Comparison of ENCODE assay signal across 8 cellular contexts in the genomic region with DNA sequence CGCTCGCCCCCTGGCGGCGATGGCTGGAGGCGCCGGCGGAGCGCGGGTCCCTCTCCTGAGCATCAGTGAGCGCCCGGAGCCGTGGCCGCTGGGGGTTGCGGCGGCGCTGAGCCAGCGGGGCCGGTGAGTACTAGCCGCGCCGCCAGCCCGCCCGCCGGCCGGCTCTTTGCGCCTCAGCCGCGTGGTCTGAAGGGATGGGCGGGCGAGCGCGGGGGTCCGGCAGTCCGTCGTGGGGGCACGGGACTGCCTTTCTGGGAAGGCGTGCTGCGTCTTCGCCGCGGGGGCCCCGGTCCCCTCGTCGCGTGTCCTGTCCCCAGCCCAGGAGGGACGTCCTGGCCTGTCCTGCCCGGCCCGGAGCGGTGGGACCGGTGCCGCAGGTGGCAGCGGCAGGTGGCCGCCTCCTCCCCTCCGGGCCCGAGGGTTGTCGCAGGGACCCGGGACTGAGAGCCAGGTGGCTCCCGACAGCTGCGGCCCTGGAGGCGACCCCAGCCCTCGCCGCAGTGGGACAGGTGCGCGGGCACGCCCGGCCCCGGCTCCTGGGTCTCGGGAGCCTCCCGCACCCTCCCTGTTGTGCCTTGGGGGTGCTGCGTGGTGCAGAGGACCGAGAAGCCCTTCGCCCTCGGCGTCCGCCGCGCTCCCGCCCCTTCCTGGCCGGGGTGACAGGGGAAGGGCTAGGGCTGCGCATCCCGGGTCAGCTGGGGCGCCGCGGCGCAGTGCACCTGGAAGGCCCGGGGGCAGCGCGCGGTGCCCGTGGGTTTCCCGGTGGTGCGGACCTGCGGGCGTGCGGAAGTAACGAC. TPM values are rescaled to one million over a fixed set of nuclear protein-coding genes. Genes with fewer than 3 reads are reported as not detected.
DNase-seq lines count a peak whose midpoint lies in the region; ATAC-seq and TF ChIP-seq lines count a peak whose summit lies in the region.

A gene with protein sequence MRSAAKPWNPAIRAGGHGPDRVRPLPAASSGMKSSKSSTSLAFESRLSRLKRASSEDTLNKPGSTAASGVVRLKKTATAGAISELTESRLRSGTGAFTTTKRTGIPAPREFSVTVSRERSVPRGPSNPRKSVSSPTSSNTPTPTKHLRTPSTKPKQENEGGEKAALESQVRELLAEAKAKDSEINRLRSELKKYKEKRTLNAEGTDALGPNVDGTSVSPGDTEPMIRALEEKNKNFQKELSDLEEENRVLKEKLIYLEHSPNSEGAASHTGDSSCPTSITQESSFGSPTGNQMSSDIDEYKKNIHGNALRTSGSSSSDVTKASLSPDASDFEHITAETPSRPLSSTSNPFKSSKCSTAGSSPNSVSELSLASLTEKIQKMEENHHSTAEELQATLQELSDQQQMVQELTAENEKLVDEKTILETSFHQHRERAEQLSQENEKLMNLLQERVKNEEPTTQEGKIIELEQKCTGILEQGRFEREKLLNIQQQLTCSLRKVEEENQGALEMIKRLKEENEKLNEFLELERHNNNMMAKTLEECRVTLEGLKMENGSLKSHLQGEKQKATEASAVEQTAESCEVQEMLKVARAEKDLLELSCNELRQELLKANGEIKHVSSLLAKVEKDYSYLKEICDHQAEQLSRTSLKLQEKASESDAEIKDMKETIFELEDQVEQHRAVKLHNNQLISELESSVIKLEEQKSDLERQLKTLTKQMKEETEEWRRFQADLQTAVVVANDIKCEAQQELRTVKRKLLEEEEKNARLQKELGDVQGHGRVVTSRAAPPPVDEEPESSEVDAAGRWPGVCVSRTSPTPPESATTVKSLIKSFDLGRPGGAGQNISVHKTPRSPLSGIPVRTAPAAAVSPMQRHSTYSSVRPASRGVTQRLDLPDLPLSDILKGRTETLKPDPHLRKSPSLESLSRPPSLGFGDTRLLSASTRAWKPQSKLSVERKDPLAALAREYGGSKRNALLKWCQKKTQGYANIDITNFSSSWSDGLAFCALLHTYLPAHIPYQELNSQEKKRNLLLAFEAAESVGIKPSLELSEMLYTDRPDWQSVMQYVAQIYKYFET (plus strand): TSS at position 58 of the 797 bp plus-strand sequence. CDS start 87,293 bp downstream, outside the sequence.

- peaks cover 9% of the 10 kb centered on the region for H3K4me1 Mint-ChIP-seq in Calu3 (ENCODE audit: low read depth, unreplicated experiment)
- H3K4me1 Mint-ChIP-seq in activated T-helper 1 cell treated with anti-CD3 and anti-CD28 coated beads, Interleukin-12 subunit alpha, Interleukin-12 subunit beta, Interleukin-2, Interleukin-4 antibody, amounts not matched to agents 30 ng/mL and 10 ng/mL and 1 ng/mL, durations not matched to agents 14 hours and 24 hours and 36 hours (ENCODE audit: low read depth), result peaks cover 15% of the 10 kb centered on the region
- peaks cover 11% of the 10 kb centered on the region for H3K4me1 Mint-ChIP-seq in neural crest cell

- no peaks in the 10 kb centered on the region for H3K9me3 ChIP-seq in HUES64 (ENCODE audit: insufficient read depth, low read depth, low read length)
- H3K9me3 ChIP-seq in subcutaneous abdominal adipose tissue (ENCODE audit: control insufficient read depth in 5 of 5, low read length in 5 of 5), result no peaks in the 10 kb centered on the region

- TF ChIP-seq CTCF in Calu3 (IDR thresholded peaks at IDR 0.05; ENCODE audit: unreplicated experiment), result peak; percentile 84
- no peak for TF ChIP-seq CTCF in fibroblast of villous mesenchyme (IDR thresholded peaks at IDR 0.05; ENCODE audit: insufficient read depth, low read depth, low read length)
- peak; percentile 46 for TF ChIP-seq CTCF in neural crest cell (conservative IDR thresholded peaks at IDR 0.05)

- H3K4me3 ChIP-seq in HUES64 (ENCODE audit: low read length), result peak within 1 kb of the TSS; percentile 73
- H3K4me3 ChIP-seq in fibroblast of villous mesenchyme (ENCODE audit: low read depth, low read length), result peak within 1 kb of the TSS; percentile 64
- H3K4me3 ChIP-seq in subcutaneous abdominal adipose tissue (ENCODE audit: low read depth in 1 of 5, low read length in 5 of 5), result peak within 1 kb of the TSS; percentile 68 to 87 (median 82)

- no peaks in the 10 kb centered on the region for H3K4me1 ChIP-seq in HUES64 (ENCODE audit: insufficient read depth, low read length)
- peaks cover 0 to 27% (median 22%) of the 10 kb centered on the region in 5 donors for H3K4me1 ChIP-seq in subcutaneous abdominal adipose tissue (ENCODE audit: control insufficient read depth in 5 of 5, insufficient read depth in 5 of 5, low read length in 5 of 5)

- intact Hi-C loops in Calu3 (cut with micrococcal nuclease; ENCODE audit: unreplicated experiment), result no loop called here
- intact Hi-C loops in activated T-helper 1 cell treated with anti-CD3 and anti-CD28 coated beads, Interleukin-12 subunit alpha, Interleukin-12 subunit beta, Interleukin-2, Interleukin-4 antibody, amounts not matched to agents 30 ng/mL and 10 ng/mL and 1 ng/mL, durations not matched to agents 14 hours and 24 hours and 36 hours (cut with micrococcal nuclease), result loop anchor here (1.0 kb wide), 2 partner anchors 16 to 32 kb away; a partner anchor contains a TSS

- no peak within 1 kb of the TSS for H3K27ac Mint-ChIP-seq in Calu3 (ENCODE audit: unreplicated experiment)
- peak within 1 kb of the TSS; percentile 65 for H3K27ac Mint-ChIP-seq in activated T-helper 1 cell treated with anti-CD3 and anti-CD28 coated beads, Interleukin-12 subunit alpha, Interleukin-12 subunit beta, Interleukin-2, Interleukin-4 antibody, amounts not matched to agents 30 ng/mL and 10 ng/mL and 1 ng/mL, durations not matched to agents 14 hours and 24 hours and 36 hours
- no peak within 1 kb of the TSS for H3K27ac Mint-ChIP-seq in neural crest cell (ENCODE audit: unreplicated experiment)

- H3K27ac ChIP-seq in HUES64 (ENCODE audit: low read depth, low read length) (no peak within 1 kb of the TSS), subcutaneous abdominal adipose tissue (ENCODE audit: low read depth, low read length) (peak within 1 kb of the TSS; percentile 48)

- WGBS in HUES64, result under 1% methylated on average over 96 of the region's 96 CpGs

- DNase-seq in Calu3 (peak; percentile 81), RPMI8226 (peak; percentile 85), fibroblast of villous mesenchyme (ENCODE audit: low read depth) (peak; percentile 41), neural crest cell (ENCODE audit: low read depth, low spot score) (peak; percentile 88)
- peak; percentile 84 for DNase-seq in activated T-helper 1 cell treated with anti-CD3 and anti-CD28 coated beads, Interleukin-12 subunit alpha, Interleukin-12 subunit beta, Interleukin-2, Interleukin-4 antibody, amounts not matched to agents 30 ng/mL and 10 ng/mL and 1 ng/mL, durations not matched to agents 14 hours and 24 hours and 36 hours (ENCODE audit: low spot score)

- ATAC-seq in GM21447 (IDR thresholded peaks at IDR 0.05; ENCODE audit: unreplicated experiment), result peak; percentile 90

- peak within 1 kb of the TSS; percentile 37; the same call in 1 of the 2 replicates for H3K9ac ChIP-seq in HUES64 (ENCODE audit: low read depth, low read length)
- H3K9ac ChIP-seq in subcutaneous abdominal adipose tissue (ENCODE audit: low read length in 5 of 5), result peak within 1 kb of the TSS in 4 of 5 donors; percentile 58 to 83 (median 69)

- no TSS peak for BruUV-seq in Calu3 (replicated peaks; lab: Mats Ljungman, UMichigan)

- H3K36me3 ChIP-seq in HUES64 (ENCODE audit: insufficient read depth, low read length), result no peaks in the 10 kb centered on the region
- H3K36me3 ChIP-seq in subcutaneous abdominal adipose tissue (ENCODE audit: control insufficient read depth in 5 of 5, insufficient read depth in 5 of 5, low read length in 5 of 5), result no peaks in the 10 kb centered on the region

- CTCF ChIA-PET in Calu3 (lab: Charles Lee), result interaction anchor here (0.7 to 1.5 kb wide), 2 partner anchors 16 to 17 kb away, joined by 3 to 8 read pairs; no protein-coding TSS in a partner anchor

- H3K27me3 Mint-ChIP-seq in Calu3 (ENCODE audit: unreplicated experiment) (peaks cover 77% of the 10 kb centered on the region), neural crest cell (ENCODE audit: low read depth) (peaks cover 77% of the 10 kb centered on the region)
- H3K27me3 Mint-ChIP-seq in activated T-helper 1 cell treated with anti-CD3 and anti-CD28 coated beads, Interleukin-12 subunit alpha, Interleukin-12 subunit beta, Interleukin-2, Interleukin-4 antibody, amounts not matched to agents 30 ng/mL and 10 ng/mL and 1 ng/mL, durations not matched to agents 14 hours and 24 hours and 36 hours (ENCODE audit: insufficient read depth), result peaks cover 70% of the 10 kb centered on the region

- peaks cover 46% of the 10 kb centered on the region for H3K27me3 ChIP-seq in HUES64 (ENCODE audit: insufficient read depth, low read length)
- H3K27me3 ChIP-seq in subcutaneous abdominal adipose tissue (ENCODE audit: control insufficient read depth in 5 of 5, insufficient read depth in 4 of 5, low read length in 5 of 5), result no peaks in the 10 kb centered on the region

- H3K36me3 Mint-ChIP-seq in Calu3 (ENCODE audit: insufficient read depth, unreplicated experiment) (peaks cover 14% of the 10 kb centered on the region), neural crest cell (ENCODE audit: low read depth) (no peaks in the 10 kb centered on the region)
- no peaks in the 10 kb centered on the region for H3K36me3 Mint-ChIP-seq in activated T-helper 1 cell treated with anti-CD3 and anti-CD28 coated beads, Interleukin-12 subunit alpha, Interleukin-12 subunit beta, Interleukin-2, Interleukin-4 antibody, amounts not matched to agents 30 ng/mL and 10 ng/mL and 1 ng/mL, durations not matched to agents 14 hours and 24 hours and 36 hours (ENCODE audit: low read depth)

- H3K9me3 Mint-ChIP-seq in Calu3 (ENCODE audit: low read depth, unreplicated experiment) (no peaks in the 10 kb centered on the region), neural crest cell (no peaks in the 10 kb centered on the region)
- no peaks in the 10 kb centered on the region for H3K9me3 Mint-ChIP-seq in activated T-helper 1 cell treated with anti-CD3 and anti-CD28 coated beads, Interleukin-12 subunit alpha, Interleukin-12 subunit beta, Interleukin-2, Interleukin-4 antibody, amounts not matched to agents 30 ng/mL and 10 ng/mL and 1 ng/mL, durations not matched to agents 14 hours and 24 hours and 36 hours

- H3K4me3 Mint-ChIP-seq in Calu3 (ENCODE audit: low read depth, unreplicated experiment) (peak within 1 kb of the TSS; percentile 82), neural crest cell (peak within 1 kb of the TSS; percentile 95)
- peak within 1 kb of the TSS; percentile 92 for H3K4me3 Mint-ChIP-seq in activated T-helper 1 cell treated with anti-CD3 and anti-CD28 coated beads, Interleukin-12 subunit alpha, Interleukin-12 subunit beta, Interleukin-2, Interleukin-4 antibody, amounts not matched to agents 30 ng/mL and 10 ng/mL and 1 ng/mL, durations not matched to agents 14 hours and 24 hours and 36 hours

RNA-seq across cellular contexts. Expression of the gene that starts here (rescaled TPM):
- total RNA-seq in Calu3 (2022), result 42.3 and 53.5 TPM in 2 replicates
- polyA plus RNA-seq in HUES64 (2013, experiment 1 of 2), result 40.4 TPM
- 45.3 TPM for polyA plus RNA-seq in HUES64 (2013, experiment 2 of 2)
- 7.2 and 11.1 TPM in 2 replicates for total RNA-seq in activated T-helper 1 cell treated with anti-CD3 and anti-CD28 coated beads, Interleukin-12 subunit alpha, Interleukin-12 subunit beta, Interleukin-2, Interleukin-4 antibody, amounts not matched to agents 30 ng/mL and 10 ng/mL and 1 ng/mL, durations not matched to agents 14 hours and 24 hours and 36 hours
- total RNA-seq in fibroblast of villous mesenchyme, result 110 and 148 TPM in 2 replicates
- total RNA-seq in neural crest cell, result 71.0 and 80.8 TPM in 2 replicates
